In the genomic region with DNA sequence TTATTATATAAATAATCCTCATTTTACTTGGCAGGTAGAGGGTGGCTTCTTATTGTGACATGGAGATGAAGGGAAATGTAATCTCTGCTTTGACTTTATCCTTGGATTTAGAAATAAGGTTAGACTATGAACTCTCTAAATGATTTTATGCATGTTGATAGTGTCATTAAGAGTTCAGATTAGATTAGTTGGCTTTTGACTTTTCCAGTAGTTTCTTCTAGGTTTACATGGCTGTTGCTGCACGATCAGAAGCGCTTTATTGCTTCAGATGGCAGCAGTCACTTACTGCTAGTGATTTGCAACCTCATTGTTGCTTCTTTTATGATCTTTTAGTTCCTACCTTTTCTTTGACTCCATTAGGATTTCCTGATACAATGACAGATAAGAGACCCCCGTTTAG, we compare ENCODE assay signal across 23 cellular contexts. TPM values are rescaled to one million over a fixed set of nuclear protein-coding genes. Genes with fewer than 3 reads are reported as not detected.
A peak's percentile ranks its signal among the peaks of the same experiment; 100 is the strongest.
DNase-seq lines count a peak whose midpoint lies in the region; ATAC-seq, FAIRE-seq and TF ChIP-seq lines count a peak whose summit lies in the region.
"Had no signal": no experiment of that assay in that cellular context is flagged by ENCODE, and none has a peak within 500 bp of the region (broad histone marks: within the 10 kb centered on the region; RNA-seq: fewer than 3 reads in every experiment).

No MANE protein-coding gene starts in this region.

- H3K36me3 ChIP-seq in hepatocyte (replicated peaks; ENCODE audit: insufficient read depth, low read depth) (no peaks in the 10 kb centered on the region), right lobe of liver (no peaks in the 10 kb centered on the region), transverse colon (no peaks in the 10 kb centered on the region)
- H3K36me3 ChIP-seq: HAP-1 had no signal

- H3K4me3 Mint-ChIP-seq in activated CD4-positive, alpha-beta T cell treated with anti-CD3 and anti-CD28 coated beads for 36 hours = no peak overlapping the region
- H3K4me3 Mint-ChIP-seq: CD4-positive, alpha-beta memory T cell; HFFc6 had no signal

- H3K9me3 ChIP-seq in hepatocyte (ENCODE audit: low read depth) (no peaks in the 10 kb centered on the region), right lobe of liver (no peaks in the 10 kb centered on the region), transverse colon (no peaks in the 10 kb centered on the region)
- H3K9me3 ChIP-seq: HAP-1 had no signal

- H3K4me1 Mint-ChIP-seq in activated CD4-positive, alpha-beta T cell treated with anti-CD3 and anti-CD28 coated beads for 36 hours = no peaks in the 10 kb centered on the region
- H3K4me1 Mint-ChIP-seq: CD4-positive, alpha-beta memory T cell had no signal

- DNase-seq in hepatocyte (ENCODE audit: low spot score) = peak; percentile 6
- no peak for DNase-seq in right lobe of liver
- DNase-seq in transverse colon = peak; percentile 26
- no peak for DNase-seq in SK-N-DZ (ENCODE audit: low spot score)
- DNase-seq in activated CD4-positive, alpha-beta T cell treated with anti-CD3 and anti-CD28 coated beads for 36 hours = no peak
- no peak for DNase-seq in EL
- DNase-seq: C1 segment of cervical spinal cord; Calu3; CD4-positive, alpha-beta memory T cell; COR-L47; DMS53; DMS79 treated with DMSO at 0.1 percent for 48 hours; GOT3; HFFc6 had no signal

- no peak overlapping the region for H3K27ac Mint-ChIP-seq in activated CD4-positive, alpha-beta T cell treated with anti-CD3 and anti-CD28 coated beads for 36 hours
- H3K27ac Mint-ChIP-seq: CD4-positive, alpha-beta memory T cell; HFFc6 had no signal

- no peak for TF ChIP-seq CTCF in hepatocyte (IDR thresholded peaks at IDR 0.05; ENCODE audit: poor library complexity)
- TF ChIP-seq CTCF in right lobe of liver (IDR thresholded peaks at IDR 0.05) = no peak
- no peak for TF ChIP-seq CTCF in transverse colon (IDR thresholded peaks at IDR 0.05)

- 60% methylated on average over 3 of the region's 3 CpGs for WGBS in hepatocyte (ENCODE audit: low lambda C conversion rate, missing lambda C conversion rate)
- WGBS in right lobe of liver (ENCODE audit: insufficient coverage, low coverage, low lambda C conversion rate, missing lambda C conversion rate) = 29% methylated on average over 3 of the region's 3 CpGs
- WGBS in transverse colon (ENCODE audit: low coverage in 1 of 2), 2 donors = 31 to 32% methylated on average over 3 of the region's 3 CpGs

- H3K4me1 ChIP-seq in hepatocyte (ENCODE audit: insufficient read depth) (no peaks in the 10 kb centered on the region), right lobe of liver (peaks cover 0 to 40% (median 12%) of the 10 kb centered on the region in 4 donors), transverse colon (peaks cover 0 to 10% (median 3%) of the 10 kb centered on the region in 4 donors)
- H3K4me1 ChIP-seq: HAP-1 had no signal

- no peak overlapping the region for H2AFZ ChIP-seq in hepatocyte

- intact Hi-C loops in right lobe of liver (cut with DNase I) (no loop called here), transverse colon (cut with DNase I; ENCODE audit: low total_unique reads) (no loop called here)
- intact Hi-C loops in activated CD4-positive, alpha-beta T cell treated with anti-CD3 and anti-CD28 coated beads for 36 hours (cut with DNase I, micrococcal nuclease) = no loop called here

- H3K27ac ChIP-seq in hepatocyte = no peak overlapping the region
- H3K27ac ChIP-seq in right lobe of liver = peak overlapping the region in 1 of 3 donors; percentile 81
- peak overlapping the region in 3 of 4 donors; percentile 10 to 68 (median 54) for H3K27ac ChIP-seq in transverse colon

- peak; percentile 36 for FAIRE-seq in colon (lab: Jason Lieb, UNC)
- FAIRE-seq: G401.6, GM12892, H54 had no signal

- no peaks in the 10 kb centered on the region for H3K79me2 ChIP-seq in hepatocyte

- TF ChIP-seq EP300 in transverse colon (IDR thresholded peaks at IDR 0.05; ENCODE audit: low read depth) = no peak

- H3K27me3 ChIP-seq in hepatocyte (no peaks in the 10 kb centered on the region), right lobe of liver (no peaks in the 10 kb centered on the region), transverse colon (no peaks in the 10 kb centered on the region)

- H3K4me2 ChIP-seq in hepatocyte = peak overlapping the region; percentile 30

- CTCF ChIA-PET in activated CD4-positive, alpha-beta T cell treated with anti-CD3 and anti-CD28 coated beads for 36 hours (lab: Charles Lee) = no interaction called here

- no peaks in the 10 kb centered on the region for H3K9me2 ChIP-seq in hepatocyte (replicated peaks; ENCODE audit: insufficient read depth)

- H3K4me3 ChIP-seq in hepatocyte (no peak overlapping the region), right lobe of liver (no peak overlapping the region), transverse colon (no peak overlapping the region)
- H3K4me3 ChIP-seq: HAP-1 had no signal

- no peaks in the 10 kb centered on the region for H4K20me1 ChIP-seq in hepatocyte (ENCODE audit: insufficient read depth, poor library complexity, severe bottlenecking)

- no peaks in the 10 kb centered on the region for H3K9me3 Mint-ChIP-seq in activated CD4-positive, alpha-beta T cell treated with anti-CD3 and anti-CD28 coated beads for 36 hours (ENCODE audit: low read depth)
- H3K9me3 Mint-ChIP-seq: HFFc6 had no signal

- peak in 3 of 4 donors; percentile 16 to 53 (median 42) for ATAC-seq in right lobe of liver
- ATAC-seq in activated CD4-positive, alpha-beta T cell treated with anti-CD3 and anti-CD28 coated beads for 36 hours = no peak

- in situ Hi-C loops in transverse colon (cut with MboI; ENCODE audit: low pct_ligation_motif_present in 1 of 4, low pct_unique_long_range_greater_than_20kb in 1 of 4, low sequenced_read_pairs in 3 of 4) = no loop called here

- no peaks in the 10 kb centered on the region for H3K36me3 Mint-ChIP-seq in activated CD4-positive, alpha-beta T cell treated with anti-CD3 and anti-CD28 coated beads for 36 hours (ENCODE audit: low read depth)
- H3K36me3 Mint-ChIP-seq: CD4-positive, alpha-beta memory T cell had no signal

- no peak for TF ChIP-seq POLR2A in right lobe of liver (IDR thresholded peaks at IDR 0.05)
- TF ChIP-seq POLR2A in transverse colon (IDR thresholded peaks at IDR 0.05) = no peak

- POLR2A ChIA-PET in activated CD4-positive, alpha-beta T cell treated with anti-CD3 and anti-CD28 coated beads for 36 hours (lab: Charles Lee) = no interaction called here

- no peaks in the 10 kb centered on the region for H3K27me3 Mint-ChIP-seq in activated CD4-positive, alpha-beta T cell treated with anti-CD3 and anti-CD28 coated beads for 36 hours
- H3K27me3 Mint-ChIP-seq: CD4-positive, alpha-beta memory T cell had no signal

RNA-seq across cellular contexts. Expression of gene SLC15A5, which starts 32.3 kb away (rescaled TPM):
- 0.10 TPM in 1 of 2 replicates, not detected in the other for total RNA-seq in hepatocyte
- not detected in 2 replicates for polyA plus RNA-seq in hepatocyte
- total RNA-seq in right lobe of liver = not detected
- not detected for total RNA-seq in transverse colon
- not detected in 2 replicates for polyA plus RNA-seq in SK-N-DZ (2014; cell fraction: cytosol; rRNA removed)
- not detected in 2 replicates for polyA plus RNA-seq in SK-N-DZ (2014; cell fraction: nucleus; rRNA removed)
- total RNA-seq in activated CD4-positive, alpha-beta T cell treated with anti-CD3 and anti-CD28 coated beads for 36 hours = not detected
- total RNA-seq: A172; A673; Calu3; CD4-positive, alpha-beta memory T cell; Daoy; HFFc6 had no signal
- polyA plus RNA-seq: BJ; CD4-positive, alpha-beta memory T cell had no signal

Comparison
In these comparisons a context has a peak if more than half of its experiments do, and no peak if none do; other contexts are left out.
1. DNase-seq: peak in hepatocyte (single experiment) and transverse colon (single experiment); none in right lobe of liver (0 of 3), SK-N-DZ (single experiment), activated CD4-positive, alpha-beta T cell treated with anti-CD3 and anti-CD28 coated beads for 36 hours (single experiment) and EL (single experiment).